Comparison of ENCODE assay signal across 19 cellular contexts in genomic region chr15:89777821-89778380, GRCh38. TPM values are rescaled to one million over a fixed set of nuclear protein-coding genes. Genes with fewer than 3 reads are reported as not detected.
DNase-seq lines count a peak whose midpoint lies in the region; ATAC-seq, FAIRE-seq and TF ChIP-seq lines count a peak whose summit lies in the region.
"Had no signal": no experiment of that assay in that cellular context is flagged by ENCODE, and none has a peak within 500 bp of the region (broad histone marks: within the 10 kb centered on the region; RNA-seq: fewer than 3 reads in every experiment).

No MANE protein-coding gene starts in this region.

- peaks cover 0 to 5% of the 10 kb centered on the region in 2 donors for H3K4me1 ChIP-seq in kidney (ENCODE audit: control insufficient read depth in 1 of 2, insufficient read depth in 1 of 2, low read depth in 1 of 2, low read length in 2 of 2)

- no peaks in the 10 kb centered on the region for H3K9me3 ChIP-seq in kidney (ENCODE audit: control insufficient read depth in 1 of 2, low read length in 2 of 2)

- ATAC-seq in natural killer cell (no peak), GM19023 (IDR thresholded peaks at IDR 0.05; ENCODE audit: unreplicated experiment) (no peak)
- ATAC-seq in natural killer cell treated with Interleukin-12 subunit alpha and Interleukin-12 subunit beta and Interleukin-15 and Interleukin-18, amount 100 ng/mL, for 72 hours, result no peak
- ATAC-seq: HCT116 had no signal

- DNase-seq in natural killer cell (no peak), RWPE1 (ENCODE audit: low spot score) (no peak), kidney (peak; percentile 71), type B pancreatic cell (ENCODE audit: extremely low spot score, unreplicated experiment) (no peak), GM19240 (ENCODE audit: insufficient read length, low spot score) (no peak), urothelium cell line (ENCODE audit: low spot score) (no peak)
- no peak for DNase-seq in natural killer cell treated with Interleukin-12 subunit alpha and Interleukin-12 subunit beta and Interleukin-15 and Interleukin-18, amount 100 ng/mL, for 72 hours (ENCODE audit: low spot score)
- DNase-seq: Calu3; CD4-positive, alpha-beta memory T cell; DMS79 treated with DMSO at 0.1 percent for 48 hours; GM23248; MV-4-11; NCI-H1417 treated with DMSO at 0.1 percent for 48 hours; NCI-H1930; NCI-H524; SHP77 treated with DMSO at 0.1 percent for 48 hours had no signal

- peak overlapping the region; percentile 25 for H3K4me3 Mint-ChIP-seq in natural killer cell
- no peak overlapping the region for H3K4me3 Mint-ChIP-seq in natural killer cell treated with Interleukin-12 subunit alpha and Interleukin-12 subunit beta and Interleukin-15 and Interleukin-18, amount 100 ng/mL, for 72 hours
- no peak overlapping the region for H3K4me3 Mint-ChIP-seq in type B pancreatic cell

- no peak overlapping the region for H3K4me3 ChIP-seq in kidney (ENCODE audit: low read length in 2 of 2)
- H3K4me3 ChIP-seq: GM23248 had no signal

- H3K27ac ChIP-seq in RWPE1 (peak overlapping the region; percentile 23), kidney (ENCODE audit: low read depth in 2 of 2, low read length in 2 of 2) (no peak overlapping the region)
- H3K27ac ChIP-seq: GM23248 had no signal

- H3K27me3 Mint-ChIP-seq in natural killer cell (ENCODE audit: low read depth in 2 of 2) (peaks cover 9% of the 10 kb centered on the region in 2 donors), type B pancreatic cell (peaks cover 2% of the 10 kb centered on the region)
- peaks cover 9% of the 10 kb centered on the region in 2 donors for H3K27me3 Mint-ChIP-seq in natural killer cell treated with Interleukin-12 subunit alpha and Interleukin-12 subunit beta and Interleukin-15 and Interleukin-18, amount 100 ng/mL, for 72 hours

- H3K9ac ChIP-seq in kidney (ENCODE audit: low read length in 2 of 2), result no peak overlapping the region
- H3K9ac ChIP-seq: GM23248 had no signal

- H3K36me3 ChIP-seq in kidney (ENCODE audit: control insufficient read depth in 1 of 2, insufficient read depth in 2 of 2, low read length in 2 of 2), result no peaks in the 10 kb centered on the region

- H3K9me3 Mint-ChIP-seq in natural killer cell (no peaks in the 10 kb centered on the region), type B pancreatic cell (no peaks in the 10 kb centered on the region)
- no peaks in the 10 kb centered on the region for H3K9me3 Mint-ChIP-seq in natural killer cell treated with Interleukin-12 subunit alpha and Interleukin-12 subunit beta and Interleukin-15 and Interleukin-18, amount 100 ng/mL, for 72 hours
- H3K9me3 Mint-ChIP-seq: CD4-positive, alpha-beta memory T cell had no signal

- TF ChIP-seq CTCF in natural killer cell (IDR thresholded peaks at IDR 0.05) (no peak), RWPE1 (conservative IDR thresholded peaks at IDR 0.05; ENCODE audit: low read depth) (no peak), kidney (IDR thresholded peaks at IDR 0.05; ENCODE audit: borderline replicate concordance, extremely low read depth, insufficient read depth) (no peak), type B pancreatic cell (conservative IDR thresholded peaks at IDR 0.05) (no peak)

- H3K27ac Mint-ChIP-seq in natural killer cell, result no peak overlapping the region
- H3K27ac Mint-ChIP-seq in natural killer cell treated with Interleukin-12 subunit alpha and Interleukin-12 subunit beta and Interleukin-15 and Interleukin-18, amount 100 ng/mL, for 72 hours, result no peak overlapping the region
- peak overlapping the region; percentile 86 for H3K27ac Mint-ChIP-seq in type B pancreatic cell
- H3K27ac Mint-ChIP-seq: CD4-positive, alpha-beta memory T cell had no signal

- no peaks in the 10 kb centered on the region for H3K4me1 Mint-ChIP-seq in natural killer cell
- H3K4me1 Mint-ChIP-seq in natural killer cell treated with Interleukin-12 subunit alpha and Interleukin-12 subunit beta and Interleukin-15 and Interleukin-18, amount 100 ng/mL, for 72 hours (ENCODE audit: low read depth in 2 of 2), result peaks cover 0 to 7% of the 10 kb centered on the region in 2 donors
- peaks cover under 1% of the 10 kb centered on the region for H3K4me1 Mint-ChIP-seq in type B pancreatic cell (ENCODE audit: unreplicated experiment)

- intact Hi-C loops in natural killer cell (cut with micrococcal nuclease), result no loop called here
- intact Hi-C loops in kidney (cut with DNase I), result no loop called here

- H3K36me3 Mint-ChIP-seq in natural killer cell (no peaks in the 10 kb centered on the region), type B pancreatic cell (no peaks in the 10 kb centered on the region)
- H3K36me3 Mint-ChIP-seq in natural killer cell treated with Interleukin-12 subunit alpha and Interleukin-12 subunit beta and Interleukin-15 and Interleukin-18, amount 100 ng/mL, for 72 hours, result no peaks in the 10 kb centered on the region
- H3K36me3 Mint-ChIP-seq: CD4-positive, alpha-beta memory T cell had no signal

- CTCF ChIA-PET in RWPE1 (lab: Yijun Ruan, JAX), result interaction anchor here (0.5 to 0.6 kb wide), 3 partner anchors 17 to 227 kb away, joined by 3 to 10 read pairs (median 5); no protein-coding TSS in a partner anchor

- no peak for FAIRE-seq in kidney (lab: Jason Lieb, UNC)
- FAIRE-seq in urothelium cell line (lab: Jason Lieb, UNC), result no peak
- FAIRE-seq: G401.6 had no signal

- POLR2A ChIA-PET in RWPE1 (lab: Yijun Ruan, JAX; ENCODE audit: low non-redundant PET), result no interaction called here

RNA-seq across cellular contexts. Expression of gene MESP2, which starts 1.8 kb away (rescaled TPM):
- not detected for total RNA-seq in natural killer cell
- not detected for total RNA-seq in natural killer cell treated with Interleukin-12 subunit alpha and Interleukin-12 subunit beta and Interleukin-15 and Interleukin-18, amount 100 ng/mL, for 72 hours
- total RNA-seq in kidney, result 0.47 TPM
- 0.24 TPM for polyA plus RNA-seq in kidney (ENCODE audit: insufficient read depth, low read depth, low replicate concordance)
- not detected in 2 replicates for total RNA-seq in type B pancreatic cell (ENCODE audit: low replicate concordance)
- total RNA-seq: Calu3; CD4-positive, alpha-beta memory T cell; GM23248 had no signal
- polyA plus RNA-seq: CD4-positive, alpha-beta memory T cell; GM23248 had no signal

RNA-seq across cellular contexts. Expression of gene MESP1, which starts 26.9 kb away (rescaled TPM):
- total RNA-seq in natural killer cell (1 to 10 TPM in 2 of 3 donors, under 1 TPM in 1; 0.45 to 2.9 (median 2.5) TPM), kidney (2.1 TPM), type B pancreatic cell (ENCODE audit: low replicate concordance) (2.1 and 2.2 TPM in 2 replicates)
- 1 to 10 TPM; 2.3 to 4.0 TPM for total RNA-seq in natural killer cell treated with Interleukin-12 subunit alpha and Interleukin-12 subunit beta and Interleukin-15 and Interleukin-18, amount 100 ng/mL, for 72 hours
- 6.0 TPM for polyA plus RNA-seq in kidney (ENCODE audit: insufficient read depth, low read depth, low replicate concordance)
- total RNA-seq: GM23248 had no signal

RNA-seq across cellular contexts. Expression of gene ANPEP, which starts 36.8 kb away (rescaled TPM):
- total RNA-seq in natural killer cell, result 10 to 100 TPM in 2 of 3 donors, 1 to 10 TPM in 1; 1.6 to 33.9 (median 10.9) TPM
- total RNA-seq in natural killer cell treated with Interleukin-12 subunit alpha and Interleukin-12 subunit beta and Interleukin-15 and Interleukin-18, amount 100 ng/mL, for 72 hours, result 1 to 10 TPM in 1 of 2 donors, not detected in 1; 3.2 TPM
- total RNA-seq in kidney, result 221 TPM
- 242 TPM for polyA plus RNA-seq in kidney (ENCODE audit: insufficient read depth, low read depth, low replicate concordance)
- total RNA-seq in type B pancreatic cell (ENCODE audit: low replicate concordance), result 56.3 and 206 TPM in 2 replicates
- polyA plus RNA-seq: CD4-positive, alpha-beta memory T cell had no signal
